ENCODE assay signal across 8 cellular contexts in genomic region chr1:62437273-62437945, GRCh38. TPM values are rescaled to one million over a fixed set of nuclear protein-coding genes. Genes with fewer than 3 reads are reported as not detected.
DNase-seq lines count a peak whose midpoint lies in the region; ATAC-seq and TF ChIP-seq lines count a peak whose summit lies in the region.

No MANE protein-coding gene starts in this region.

- intact Hi-C loops in lower lobe of right lung (cut with DNase I), result no loop called here

- H3K27ac ChIP-seq in coronary artery, result peak overlapping the region; percentile 96
- H3K27ac ChIP-seq in lower lobe of right lung, result peak overlapping the region; percentile 99

- H3K4me3 ChIP-seq in WI38 (ENCODE audit: low read depth, low read length), result peak overlapping the region; percentile 94
- H3K4me3 ChIP-seq in coronary artery, result peak overlapping the region; percentile 96
- peak overlapping the region; percentile 98 for H3K4me3 ChIP-seq in lower lobe of right lung

- TF ChIP-seq CTCF in WI38 (IDR thresholded peaks at IDR 0.05; ENCODE audit: low read depth, low read length) (no peak), coronary artery (IDR thresholded peaks at IDR 0.05) (no peak), lower lobe of right lung (IDR thresholded peaks at IDR 0.05) (no peak)

- ATAC-seq in HG03045 (IDR thresholded peaks at IDR 0.05; ENCODE audit: unreplicated experiment), result peak; percentile 2
- ATAC-seq in lower lobe of right lung, result peak; percentile 6 to 34
- no peak for ATAC-seq in GM21423 (IDR thresholded peaks at IDR 0.05; ENCODE audit: unreplicated experiment)
- ATAC-seq in HG03280 (IDR thresholded peaks at IDR 0.05; ENCODE audit: unreplicated experiment), result no peak

- DNase-seq in EH (ENCODE audit: low read depth) (peak; percentile 18), coronary artery (ENCODE audit: low spot score) (peak; percentile 84), lower lobe of right lung (no peak)
- DNase-seq in stimulated activated naive CD4-positive, alpha-beta T cell treated with Interleukin-2 at 50 U/mL for 16 hours (lab: John Stamatoyannopoulos, UW), result peak; percentile 45

- H3K9me3 ChIP-seq in lower lobe of right lung, result no peaks in the 10 kb centered on the region

- peaks cover 12% of the 10 kb centered on the region for H3K36me3 ChIP-seq in lower lobe of right lung

- no peaks in the 10 kb centered on the region for H3K27me3 ChIP-seq in lower lobe of right lung (ENCODE audit: low read depth)

- H3K4me1 ChIP-seq in lower lobe of right lung, result peaks cover 39% of the 10 kb centered on the region

RNA-seq across cellular contexts. Expression of gene USP1, which starts 0.6 kb away (rescaled TPM):
- total RNA-seq in lower lobe of right lung, result 22.3 TPM

Comparison
In these comparisons a context has a peak if more than half of its experiments do, and no peak if none do; other contexts are left out.
1. ATAC-seq: peak in HG03045 (single experiment) and lower lobe of right lung (2 of 2); none in GM21423 (single experiment) and HG03280 (single experiment).
2. Peak in every context shown above with its lines, with median percentiles within 50 percentile points of each other: H3K4me3 ChIP-seq.